ENCODE assay signal across 19 cellular contexts in the genomic region with DNA sequence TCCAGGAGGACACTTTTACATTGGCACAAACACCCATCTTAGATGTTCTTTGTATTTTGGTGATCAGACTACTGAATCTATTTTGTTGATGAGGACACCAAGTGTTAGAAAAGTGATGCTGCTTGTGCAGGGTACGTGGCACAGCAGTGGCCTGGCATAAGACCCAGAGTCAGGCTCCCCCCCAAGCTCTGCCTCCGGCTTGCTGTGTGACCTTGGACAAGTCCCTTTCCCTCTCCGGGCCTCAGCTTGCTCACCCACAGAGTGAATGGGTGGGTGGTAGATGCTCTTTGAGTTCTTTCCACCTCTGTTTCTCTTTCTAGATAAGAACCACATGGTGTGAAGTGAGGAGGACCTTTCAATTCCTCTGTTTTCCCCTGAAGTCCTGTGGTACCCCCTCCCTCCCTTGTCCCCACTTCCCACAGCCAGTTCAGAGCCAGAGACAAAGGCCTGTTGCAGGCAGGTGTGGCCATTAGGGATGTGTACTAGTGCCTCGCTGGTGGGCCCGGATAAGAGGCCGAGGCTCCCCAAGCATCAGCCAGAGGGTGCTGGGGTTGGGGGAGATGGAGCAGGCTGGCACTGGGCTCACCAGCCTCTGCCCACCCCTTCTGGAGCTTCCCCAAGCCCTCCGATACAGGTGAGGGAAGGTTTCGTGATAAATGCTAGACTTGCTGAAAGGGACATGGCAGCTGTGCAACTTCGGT. TPM values are rescaled to one million over a fixed set of nuclear protein-coding genes. Genes with fewer than 3 reads are reported as not detected.
DNase-seq lines count a peak whose midpoint lies in the region; ATAC-seq and TF ChIP-seq lines count a peak whose summit lies in the region.
"Had no signal": no experiment of that assay in that cellular context is flagged by ENCODE, and none has a peak within 500 bp of the region (broad histone marks: within the 10 kb centered on the region; RNA-seq: fewer than 3 reads in every experiment).

No MANE protein-coding gene starts in this region.

- H3K79me2 ChIP-seq in neural progenitor cell (ENCODE audit: low read depth) = peaks cover 5% of the 10 kb centered on the region

- H3K4me2 ChIP-seq in neural progenitor cell = peak overlapping the region; percentile 26
- H3K4me2 ChIP-seq: PC-9 had no signal

- no peaks in the 10 kb centered on the region for H3K9me3 Mint-ChIP-seq in endodermal cell
- H3K9me3 Mint-ChIP-seq in neural progenitor cell = no peaks in the 10 kb centered on the region
- H3K9me3 Mint-ChIP-seq: activated CD4-positive, alpha-beta T cell treated with anti-CD3 and anti-CD28 coated beads, Interleukin-2, amount 10 ng/mL, durations not matched to agents 24 days and 14 days; activated naive CD4-positive, alpha-beta T cell treated with anti-CD3 and anti-CD28 coated beads for 36 hours had no signal

- H3K4me3 ChIP-seq in endodermal cell (ENCODE audit: low read length) (no peak overlapping the region), neural progenitor cell (no peak overlapping the region), uterus (no peak overlapping the region)
- H3K4me3 ChIP-seq: pancreas, PC-9, skin epidermis had no signal

- H3K27ac Mint-ChIP-seq in endodermal cell = peak overlapping the region; percentile 90
- H3K27ac Mint-ChIP-seq in neural progenitor cell = peak overlapping the region; percentile 89
- H3K27ac Mint-ChIP-seq: activated CD4-positive, alpha-beta T cell treated with anti-CD3 and anti-CD28 coated beads, Interleukin-2, amount 10 ng/mL, durations not matched to agents 24 days and 14 days; activated naive CD4-positive, alpha-beta T cell treated with anti-CD3 and anti-CD28 coated beads for 36 hours had no signal

- H3K4me1 Mint-ChIP-seq in endodermal cell (peaks cover 71% of the 10 kb centered on the region), neural progenitor cell (peaks cover 46% of the 10 kb centered on the region)

- DNase-seq in left cardiac atrium (peak; percentile 13), left ventricle myocardium superior (no peak), endodermal cell (no peak), neural progenitor cell (ENCODE audit: low spot score) (no peak), uterus (no peak), retina (no peak)
- DNase-seq in activated T-cell treated with anti-CD3 and anti-CD28 coated beads, Interleukin-2, amount 50 U/mL, for 48 hours = no peak
- DNase-seq: activated CD4-positive, alpha-beta T cell treated with anti-CD3 and anti-CD28 coated beads, Interleukin-2, amount 10 ng/mL, durations not matched to agents 24 days and 14 days; activated CD8-positive, alpha-beta memory T cell treated with anti-CD3 and anti-CD28 coated beads, Interleukin-2, amount 50 U/mL, for 48 hours; activated naive CD4-positive, alpha-beta T cell treated with anti-CD3 and anti-CD28 coated beads for 36 hours; head of caudate nucleus; Karpas-422; NCI-H1092 treated with DMSO at 0.1 percent for 48 hours; PC-9 had no signal

- no peaks in the 10 kb centered on the region for H3K27me3 Mint-ChIP-seq in endodermal cell (ENCODE audit: insufficient read depth)
- peaks cover 6% of the 10 kb centered on the region for H3K27me3 Mint-ChIP-seq in neural progenitor cell (ENCODE audit: insufficient read depth, low read depth)
- H3K27me3 Mint-ChIP-seq: activated CD4-positive, alpha-beta T cell treated with anti-CD3 and anti-CD28 coated beads, Interleukin-2, amount 10 ng/mL, durations not matched to agents 24 days and 14 days had no signal

- WGBS in endodermal cell (ENCODE audit: insufficient coverage in 1 of 2, insufficient read length in 1 of 2), 2 experiments = 88 to 95% methylated on average over 2 to 9 of the region's 9 CpGs

- no peaks in the 10 kb centered on the region for H3K27me3 ChIP-seq in endodermal cell (ENCODE audit: control insufficient read depth, insufficient read depth, low read length, poor library complexity, severe bottlenecking)
- no peaks in the 10 kb centered on the region for H3K27me3 ChIP-seq in neural progenitor cell
- H3K27me3 ChIP-seq in uterus = no peaks in the 10 kb centered on the region
- H3K27me3 ChIP-seq: pancreas had no signal

- H2AFZ ChIP-seq in neural progenitor cell (replicated peaks) = no peak overlapping the region
- H2AFZ ChIP-seq: PC-9 had no signal

- H3K9me3 ChIP-seq in endodermal cell (ENCODE audit: control insufficient read depth, low read length) = no peaks in the 10 kb centered on the region
- no peaks in the 10 kb centered on the region for H3K9me3 ChIP-seq in neural progenitor cell (ENCODE audit: low read depth)
- no peaks in the 10 kb centered on the region for H3K9me3 ChIP-seq in uterus
- H3K9me3 ChIP-seq: pancreas had no signal

- peaks cover 16% of the 10 kb centered on the region for H3F3A ChIP-seq in neural progenitor cell (ENCODE audit: low read depth)

- H4K20me1 ChIP-seq in neural progenitor cell (ENCODE audit: low read depth) = peaks cover 26% of the 10 kb centered on the region

- TF ChIP-seq POLR2A in uterus (IDR thresholded peaks at IDR 0.05) = no peak

- H3K4me1 ChIP-seq in endodermal cell (ENCODE audit: control insufficient read depth, insufficient read depth, low read length) (peaks cover 33% of the 10 kb centered on the region), neural progenitor cell (peaks cover 40% of the 10 kb centered on the region), uterus (peaks cover 5 to 7% of the 10 kb centered on the region in 2 donors)

- H3K36me3 Mint-ChIP-seq in endodermal cell (ENCODE audit: low read depth) = peaks cover 51% of the 10 kb centered on the region
- H3K36me3 Mint-ChIP-seq in neural progenitor cell = peaks cover 4% of the 10 kb centered on the region

- no peak for ATAC-seq in left cardiac atrium
- ATAC-seq in left ventricle myocardium superior = no peak
- ATAC-seq in GM19467 (IDR thresholded peaks at IDR 0.05; ENCODE audit: unreplicated experiment) = no peak
- ATAC-seq: HCT116, pancreas, SK-N-SH treated with all-trans-retinoic acid at 6 μM for 48 hours had no signal

- H3K36me3 ChIP-seq in endodermal cell (ENCODE audit: control insufficient read depth, insufficient read depth, low read length) = peaks cover 73% of the 10 kb centered on the region
- H3K36me3 ChIP-seq in neural progenitor cell = no peaks in the 10 kb centered on the region
- no peaks in the 10 kb centered on the region for H3K36me3 ChIP-seq in uterus
- H3K36me3 ChIP-seq: pancreas had no signal

- no peak for TF ChIP-seq CTCF in endodermal cell (conservative IDR thresholded peaks at IDR 0.05)
- TF ChIP-seq CTCF in neural progenitor cell (IDR thresholded peaks at IDR 0.05) = no peak
- TF ChIP-seq CTCF in uterus (IDR thresholded peaks at IDR 0.05) = no peak

- H3K9ac ChIP-seq in endodermal cell (ENCODE audit: extremely low read depth, low read length, poor library complexity, severe bottlenecking) = no peak overlapping the region
- no peak overlapping the region for H3K9ac ChIP-seq in neural progenitor cell

- H3K27ac ChIP-seq in endodermal cell (ENCODE audit: low read depth, low read length) (peak overlapping the region; percentile 64), neural progenitor cell (no peak overlapping the region), uterus (peak overlapping the region; percentile 61 to 70)
- H3K27ac ChIP-seq: pancreas, PC-9 had no signal

- H3K4me3 Mint-ChIP-seq in endodermal cell = peak overlapping the region; percentile 25
- H3K4me3 Mint-ChIP-seq in neural progenitor cell = no peak overlapping the region
- H3K4me3 Mint-ChIP-seq: activated CD4-positive, alpha-beta T cell treated with anti-CD3 and anti-CD28 coated beads, Interleukin-2, amount 10 ng/mL, durations not matched to agents 24 days and 14 days; activated naive CD4-positive, alpha-beta T cell treated with anti-CD3 and anti-CD28 coated beads for 36 hours had no signal

- intact Hi-C loops in left cardiac atrium (cut with DNase I) (no loop called here), left ventricle myocardium superior (cut with micrococcal nuclease) (no loop called here), uterus (cut with DNase I; ENCODE audit: low total_unique reads) (no loop called here)

RNA-seq across cellular contexts. Expression of a gene that starts 43.6 kb away (rescaled TPM):
- total RNA-seq in left cardiac atrium (10 to 100 TPM; 13.5 to 51.5 TPM), left ventricle myocardium superior (14.9 TPM), endodermal cell (100 to 1,000 TPM; 190 to 213 TPM), neural progenitor cell (ENCODE audit: low replicate concordance) (3.4 and 9.4 TPM in 2 replicates), uterus (10 to 100 TPM in 3 of 4 donors, 1 to 10 TPM in 1; 9.4 to 30.1 (median 19.1) TPM)
- polyA plus RNA-seq in endodermal cell (2013, experiment 1 of 2) = 16.0 TPM
- 17.3 TPM for polyA plus RNA-seq in endodermal cell (2013, experiment 2 of 2)
